8 cellular contexts compared by ENCODE assay signal in genomic region chrX:45769919-45770582, GRCh38.
DNase-seq lines count a peak whose midpoint lies in the region; ATAC-seq, FAIRE-seq and TF ChIP-seq lines count a peak whose summit lies in the region.

No MANE protein-coding gene starts in this region.

- no peaks in the 10 kb centered on the region for H3K9me3 Mint-ChIP-seq in stimulated activated naive B cell treated with anti-CD40 and anti-IgM and Interleukin-4, amounts not matched to agents 10 μg/mL and 1 μg/mL and 100 μg/mL, for 72 hours

- TF ChIP-seq EP300 in HepG2 (IDR thresholded peaks at IDR 0.05; ENCODE audit: low read depth in 2 of 2, low read length in 2 of 2) (no peak), HepG2 (CRISPR knock-in tag; IDR thresholded peaks at IDR 0.05; ENCODE audit: borderline replicate concordance) (no peak)

- H3K4me1 ChIP-seq in mammary epithelial cell (ENCODE audit: insufficient read depth, low read length) (peaks cover 42% of the 10 kb centered on the region), HepG2 (ENCODE audit: insufficient read depth, low read length) (peaks cover 29% of the 10 kb centered on the region)

- peak overlapping the region; percentile 68 for H3K27ac Mint-ChIP-seq in stimulated activated naive B cell treated with anti-CD40 and anti-IgM and Interleukin-4, amounts not matched to agents 10 μg/mL and 1 μg/mL and 100 μg/mL, for 72 hours

- BruUV-seq in mammary epithelial cell (replicated peaks; lab: Mats Ljungman, UMichigan) (no TSS peak), HepG2 (replicated peaks; lab: Mats Ljungman, UMichigan) (no TSS peak)

- H3K36me3 ChIP-seq in mammary epithelial cell (ENCODE audit: insufficient read depth, low read length) (peaks cover 14% of the 10 kb centered on the region), HepG2 (replicated peaks in 1 of 2; ENCODE audit: control insufficient read depth in 1 of 2, insufficient read depth in 2 of 2, low read length in 2 of 2) (no peaks in the 10 kb centered on the region)

- in situ Hi-C loops in mammary epithelial cell (cut with MboI; ENCODE audit: low sequenced_read_pairs in 2 of 2) = loop anchor here in 1 of 2 donors (25.0 kb wide), 1 partner anchor 433 kb away; no protein-coding TSS in a partner anchor
- in situ Hi-C loops in HepG2 (cut with HindIII; ENCODE audit: extremely low pct_ligation_motif_present, low pct_unique_long_range_greater_than_20kb) = loop anchor here (25.0 kb wide), 1 partner anchor 258 kb away; no protein-coding TSS in a partner anchor

- H4K20me1 ChIP-seq in mammary epithelial cell (ENCODE audit: insufficient read depth, low read length) (no peaks in the 10 kb centered on the region), HepG2 (ENCODE audit: insufficient read depth, low read length) (no peaks in the 10 kb centered on the region)

- no peak for TF ChIP-seq RAD21 in HepG2 (CRISPR knock-in tag; IDR thresholded peaks at IDR 0.05)

- H3K27me3 ChIP-seq in mammary epithelial cell (ENCODE audit: insufficient read depth, low read length) = no peaks in the 10 kb centered on the region
- no peaks in the 10 kb centered on the region for H3K27me3 ChIP-seq in HepG2 (ENCODE audit: control insufficient read depth in 1 of 2, insufficient read depth in 2 of 2, low read length in 2 of 2)

- no peaks in the 10 kb centered on the region for H3K36me3 Mint-ChIP-seq in stimulated activated naive B cell treated with anti-CD40 and anti-IgM and Interleukin-4, amounts not matched to agents 10 μg/mL and 1 μg/mL and 100 μg/mL, for 72 hours

- H2AFZ ChIP-seq in mammary epithelial cell (ENCODE audit: low read depth, low read length) (no peak overlapping the region), HepG2 (ENCODE audit: low read length) (peak overlapping the region; percentile 15)

- H3K9ac ChIP-seq in mammary epithelial cell (ENCODE audit: insufficient read depth, low read length) (peak overlapping the region; percentile 98), HepG2 (ENCODE audit: insufficient read depth, low read depth, low read length) (peak overlapping the region; percentile 68)

- 14% methylated on average over 5 of the region's 13 CpGs for WGBS in mammary epithelial cell (ENCODE audit: low coverage, missing lambda C conversion rate)
- 2% methylated on average over 10 of the region's 13 CpGs for WGBS in HepG2 (ENCODE audit: low lambda C conversion rate)

- H3K4me2 ChIP-seq in mammary epithelial cell (ENCODE audit: insufficient read depth, low read depth, low read length) (peak overlapping the region; percentile 74), HepG2 (ENCODE audit: low read depth, low read length) (peak overlapping the region; percentile 77)

- H3K4me1 Mint-ChIP-seq in stimulated activated naive B cell treated with anti-CD40 and anti-IgM and Interleukin-4, amounts not matched to agents 10 μg/mL and 1 μg/mL and 100 μg/mL, for 72 hours = peaks cover 15 to 29% of the 10 kb centered on the region in 2 donors

- POLR2A ChIA-PET in RWPE1 (lab: Yijun Ruan, JAX; ENCODE audit: low non-redundant PET) = interaction anchor here (0.6 kb wide), 1 partner anchor 165 kb away, joined by 4 read pairs; no protein-coding TSS in a partner anchor
- POLR2A ChIA-PET in HepG2 (lab: Yijun Ruan, JAX) = interaction anchor here (0.6 to 1.6 kb wide), 3 partner anchors 10 to 678 kb away, joined by 3 to 4 read pairs (median 4); no protein-coding TSS in a partner anchor

- CTCF ChIA-PET in RWPE1 (lab: Yijun Ruan, JAX) = no interaction called here
- CTCF ChIA-PET in mammary epithelial cell (lab: Charles Lee; ENCODE audit: low non-redundant PET) = no interaction called here
- CTCF ChIA-PET in HepG2 (lab: Yijun Ruan, JAX; ENCODE audit: low intra/inter-chr PET ratio, low total read pairs) = no interaction called here

- H3K4me3 Mint-ChIP-seq in stimulated activated naive B cell treated with anti-CD40 and anti-IgM and Interleukin-4, amounts not matched to agents 10 μg/mL and 1 μg/mL and 100 μg/mL, for 72 hours = peak overlapping the region; percentile 81

- H3K9me3 ChIP-seq in mammary epithelial cell (replicated peaks; ENCODE audit: insufficient read depth, low read length) = no peaks in the 10 kb centered on the region
- H3K9me3 ChIP-seq in HepG2 (ENCODE audit: low read length) = no peaks in the 10 kb centered on the region

- no peak for TF ChIP-seq CTCF in AG10803 (conservative IDR thresholded peaks at IDR 0.05; ENCODE audit: low read length)
- TF ChIP-seq CTCF in RWPE1 (conservative IDR thresholded peaks at IDR 0.05; ENCODE audit: low read depth) = no peak
- TF ChIP-seq CTCF in mammary epithelial cell (conservative IDR thresholded peaks at IDR 0.05 in 1 of 2, IDR thresholded peaks at IDR 0.05 in 1 of 2; ENCODE audit: extremely low read depth in 1 of 2, insufficient read depth in 1 of 2, low read depth in 1 of 2, low read length in 2 of 2) = no peak
- no peak for TF ChIP-seq CTCF in HepG2 (CRISPR knock-in tag; IDR thresholded peaks at IDR 0.05)

- H3K79me2 ChIP-seq in mammary epithelial cell (ENCODE audit: insufficient read depth, low read length) (peaks cover 96% of the 10 kb centered on the region), HepG2 (ENCODE audit: insufficient read depth, low read length) (peaks cover 32% of the 10 kb centered on the region)

- dilution Hi-C loops in mammary epithelial cell (cut with HindIII; ENCODE audit: low sequenced_read_pairs) = loop anchor here (25.0 kb wide), 1 partner anchor 283 kb away; no protein-coding TSS in a partner anchor

- DNase-seq in AG10803 (ENCODE audit: low read depth) (peak; percentile 92), RWPE1 (ENCODE audit: low spot score) (peak; percentile 74), mammary epithelial cell (peak; percentile 86), HepG2 (ENCODE audit: low spot score) (peak; percentile 88), NCI-H2171 (lab: John Stamatoyannopoulos, UW) (no peak)
- peak; percentile 32 for DNase-seq in stimulated activated naive B cell treated with anti-CD40 and anti-IgM and Interleukin-4, amounts not matched to agents 10 μg/mL and 1 μg/mL and 100 μg/mL, for 72 hours

- peak; percentile 93 for FAIRE-seq in HepG2 (lab: Jason Lieb, UNC)

- peak overlapping the region; percentile 72 for H3K4me3 ChIP-seq in AG10803 (ENCODE audit: low read length)
- H3K4me3 ChIP-seq in mammary epithelial cell (replicated peaks in 1 of 3; ENCODE audit: insufficient read depth in 1 of 3, low read depth in 2 of 3, low read length in 3 of 3) = peak overlapping the region; percentile 59 to 98 (median 91)
- H3K4me3 ChIP-seq in HepG2 (replicated peaks in 1 of 3; ENCODE audit: insufficient read depth in 1 of 3, low read depth in 2 of 3, low read length in 3 of 3) = peak overlapping the region; percentile 57 to 62 (median 57)

- TF ChIP-seq POLR2A in HepG2 (IDR thresholded peaks at IDR 0.05; ENCODE audit: insufficient read depth in 1 of 2, low read depth in 2 of 2, low read length in 2 of 2) = peak in 1 of 2 experiments; percentile 33; a peak in 2 of 4 replicates

- intact Hi-C loops in mammary epithelial cell (cut with micrococcal nuclease) (loop anchor here (1.0 kb wide), 5 partner anchors 12 to 448 kb away; no protein-coding TSS in a partner anchor), HepG2 (cut with micrococcal nuclease; ENCODE audit: unreplicated experiment) (no loop called here)

- peak; percentile 77 for ATAC-seq in GM18867 (IDR thresholded peaks at IDR 0.05; ENCODE audit: unreplicated experiment)
- peak; percentile 81 for ATAC-seq in HG02981 (IDR thresholded peaks at IDR 0.05; ENCODE audit: unreplicated experiment)
- peak; percentile 99 for ATAC-seq in HepG2
- ATAC-seq in stimulated activated naive B cell treated with anti-CD40 and anti-IgM and Interleukin-4, amounts not matched to agents 10 μg/mL and 1 μg/mL and 100 μg/mL, for 72 hours (replicated peaks) = peak; percentile 84 to 92

- H3K27ac ChIP-seq in RWPE1 (peak overlapping the region; percentile 86), mammary epithelial cell (ENCODE audit: insufficient read depth, low read depth, low read length) (peak overlapping the region; percentile 98), HepG2 (ENCODE audit: extremely low read length, insufficient read depth, low read length) (peak overlapping the region; percentile 74)

- H3K27me3 Mint-ChIP-seq in stimulated activated naive B cell treated with anti-CD40 and anti-IgM and Interleukin-4, amounts not matched to agents 10 μg/mL and 1 μg/mL and 100 μg/mL, for 72 hours = peaks cover 0 to 8% of the 10 kb centered on the region in 2 donors

TF ChIP-seq in HepG2, 621 proteins besides CTCF, POLR2A, EP300 and RAD21 (continues in another document):
- TF ChIP-seq GLI4 (CRISPR knock-in tag; IDR thresholded peaks at IDR 0.05; ENCODE audit: borderline replicate concordance) (no peak), HHEX (CRISPR knock-in tag; IDR thresholded peaks at IDR 0.05) (no peak), GATAD1 (CRISPR knock-in tag; IDR thresholded peaks at IDR 0.05) (0 out of 2 replicates have a peak, but pooled peaks have one; percentile 17), ZMAT3 (CRISPR knock-in tag; conservative IDR thresholded peaks at IDR 0.05) (no peak), SALL2 (CRISPR knock-in tag; IDR thresholded peaks at IDR 0.05) (no peak), BATF2 (CRISPR knock-in tag; IDR thresholded peaks at IDR 0.05) (no peak), SAP130 (CRISPR knock-in tag; IDR thresholded peaks at IDR 0.05; ENCODE audit: low read depth) (peak; percentile 33; the same call in 1 of the 2 replicates)
- TF ChIP-seq, protein P1, sequence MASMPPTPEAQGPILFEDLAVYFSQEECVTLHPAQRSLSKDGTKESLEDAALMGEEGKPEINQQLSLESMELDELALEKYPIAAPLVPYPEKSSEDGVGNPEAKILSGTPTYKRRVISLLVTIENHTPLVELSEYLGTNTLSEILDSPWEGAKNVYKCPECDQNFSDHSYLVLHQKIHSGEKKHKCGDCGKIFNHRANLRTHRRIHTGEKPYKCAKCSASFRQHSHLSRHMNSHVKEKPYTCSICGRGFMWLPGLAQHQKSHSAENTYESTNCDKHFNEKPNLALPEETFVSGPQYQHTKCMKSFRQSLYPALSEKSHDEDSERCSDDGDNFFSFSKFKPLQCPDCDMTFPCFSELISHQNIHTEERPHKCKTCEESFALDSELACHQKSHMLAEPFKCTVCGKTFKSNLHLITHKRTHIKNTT (CRISPR knock-in tag; IDR thresholded peaks at IDR 0.05) = no peak
- TF ChIP-seq, protein P2, sequence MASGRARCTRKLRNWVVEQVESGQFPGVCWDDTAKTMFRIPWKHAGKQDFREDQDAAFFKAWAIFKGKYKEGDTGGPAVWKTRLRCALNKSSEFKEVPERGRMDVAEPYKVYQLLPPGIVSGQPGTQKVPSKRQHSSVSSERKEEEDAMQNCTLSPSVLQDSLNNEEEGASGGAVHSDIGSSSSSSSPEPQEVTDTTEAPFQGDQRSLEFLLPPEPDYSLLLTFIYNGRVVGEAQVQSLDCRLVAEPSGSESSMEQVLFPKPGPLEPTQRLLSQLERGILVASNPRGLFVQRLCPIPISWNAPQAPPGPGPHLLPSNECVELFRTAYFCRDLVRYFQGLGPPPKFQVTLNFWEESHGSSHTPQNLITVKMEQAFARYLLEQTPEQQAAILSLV (CRISPR knock-in tag; IDR thresholded peaks at IDR 0.05; ENCODE audit: borderline replicate concordance) = no peak
